19 cellular contexts compared by ENCODE assay signal in genomic region chr16:84690088-84690819, GRCh38.
"Had no signal": no experiment of that assay in that cellular context is flagged by ENCODE, and none has a peak within 500 bp of the region (broad histone marks: within the 10 kb centered on the region; RNA-seq: fewer than 3 reads in every experiment).

No MANE protein-coding gene starts in this region.

- H3K27ac ChIP-seq: body of pancreas, esophagus muscularis mucosa, left lung, lower lobe of right lung, tibial nerve had no signal

- H3K27me3 ChIP-seq: body of pancreas, left lung, tibial nerve had no signal

- DNase-seq: activated CD4-positive, alpha-beta T cell treated with anti-CD3 and anti-CD28 coated beads for 4 hours; activated CD4-positive, alpha-beta T cell treated with anti-CD3 and anti-CD28 coated beads, Interleukin-2, amount 50 U/mL, for 4 hours; activated CD8-positive, alpha-beta memory T cell treated with anti-CD3 and anti-CD28 coated beads, Interleukin-2, amount 50 U/mL, for 4 hours; activated gamma-delta T cell treated with Interleukin-2 at 50 U/mL for 16 hours; activated T-cell treated with anti-CD3 and anti-CD28 coated beads, Interleukin-2, amount 50 U/mL, for 1 hour; anterior cingulate cortex; body of pancreas; dermis blood vessel endothelial cell; effector CD4-positive, alpha-beta T cell; glutamatergic neuron; left lung; lower lobe of right lung; mesendoderm; mucosa of descending colon; stimulated activated naive CD4-positive, alpha-beta T cell had no signal

- H3K36me3 ChIP-seq: esophagus muscularis mucosa, left lung, lower lobe of right lung, tibial nerve had no signal

- ATAC-seq: activated naive CD4-positive, alpha-beta T cell treated with anti-CD3 and anti-CD28 coated beads, Interleukin-2, amount 50 U/mL, for 72 hours; body of pancreas; left lung; lower lobe of right lung; mucosa of descending colon; natural killer cell treated with Interleukin-12 subunit alpha and Interleukin-12 subunit beta and Interleukin-15 and Interleukin-18, amount 100 ng/mL, for 72 hours had no signal

- H3K9me3 ChIP-seq: body of pancreas, esophagus muscularis mucosa, left lung, lower lobe of right lung, mucosa of descending colon, tibial nerve had no signal

- H3K4me1 ChIP-seq: esophagus muscularis mucosa, lower lobe of right lung, tibial nerve had no signal

- H3K4me3 ChIP-seq: body of pancreas, esophagus muscularis mucosa, left lung, lower lobe of right lung, mucosa of descending colon, tibial nerve had no signal
